In the genomic region with DNA sequence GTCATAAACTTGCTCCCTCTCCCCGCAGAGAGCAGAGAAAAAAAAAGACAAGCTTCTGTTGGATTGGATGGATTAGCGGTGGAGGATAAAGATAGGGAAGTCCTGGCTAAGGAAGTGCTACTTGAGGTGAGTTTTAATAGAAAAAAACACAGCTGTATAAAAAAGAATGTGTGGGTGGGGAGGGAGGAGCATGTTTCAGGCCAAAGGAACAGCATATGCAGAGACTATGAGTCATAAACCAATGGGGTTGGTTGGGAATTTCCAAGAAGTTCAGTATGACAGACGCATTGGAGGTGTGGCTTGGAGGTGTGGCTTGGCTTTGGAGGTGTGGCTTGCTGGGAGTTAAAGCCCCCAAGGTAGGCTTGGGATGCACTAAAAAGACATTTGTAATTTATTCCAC, we compare ENCODE assay signal across 8 cellular contexts.
DNase-seq lines count a peak whose midpoint lies in the region; ATAC-seq, FAIRE-seq and TF ChIP-seq lines count a peak whose summit lies in the region.
"Had no signal": no experiment of that assay in that cellular context is flagged by ENCODE, and none has a peak within 500 bp of the region (broad histone marks: within the 10 kb centered on the region; RNA-seq: fewer than 3 reads in every experiment).

No MANE protein-coding gene starts in this region.

- H2BK20ac ChIP-seq in H1 (ENCODE audit: low read length), result no peak overlapping the region

- POLR2A ChIA-PET in H1 (lab: Charles Lee; ENCODE audit: partially characterized antibody), result no interaction called here

- no peaks in the 10 kb centered on the region for H3K79me2 ChIP-seq in H1 (ENCODE audit: control insufficient read depth in 1 of 2, insufficient read depth in 2 of 2, low read length in 2 of 2)

- H3K36me3 ChIP-seq in H1 (ENCODE audit: control insufficient read depth in 2 of 4, insufficient read depth in 4 of 4, low read length in 3 of 4), result no peaks in the 10 kb centered on the region

- TF ChIP-seq RAD21 in H1 (IDR thresholded peaks at IDR 0.05 in 1 of 2, conservative IDR thresholded peaks at IDR 0.05 in 1 of 2; ENCODE audit: low read depth in 2 of 2, low read length in 2 of 2), result no peak

- H3K4me2 ChIP-seq in H1 (ENCODE audit: insufficient read depth in 1 of 2, low read depth in 2 of 2, low read length in 2 of 2), result no peak overlapping the region

- DNase-seq in RCC 7860 (ENCODE audit: low spot score) (peak; percentile 93), H1 (ENCODE audit: low read depth in 1 of 2, low spot score in 2 of 2) (peak in 1 of 2 experiments; percentile 5), progenitor cell of endocrine pancreas (ENCODE audit: low spot score, unreplicated experiment) (no peak), DMS153 (lab: John Stamatoyannopoulos, UW) (no peak)
- DNase-seq in stimulated activated CD4-positive, alpha-beta T cell treated with anti-CD3 and anti-CD28 coated beads, TNF-alpha, amount 100 ng/mL, for 24 hours (ENCODE audit: low read depth in 3 of 3), result peak; percentile 12 to 31 (median 13)

- H4K20me1 ChIP-seq in H1 (replicated peaks in 1 of 2; ENCODE audit: control insufficient read depth in 1 of 2, insufficient read depth in 2 of 2, low read length in 2 of 2), result no peaks in the 10 kb centered on the region

- no peak overlapping the region for H4K8ac ChIP-seq in H1 (ENCODE audit: extremely low read depth, insufficient read depth, low read length)

- TF ChIP-seq POLR2A in H1 (IDR thresholded peaks at IDR 0.05; ENCODE audit: control extremely low read depth in 1 of 2, low read depth in 2 of 2, low read length in 2 of 2), result no peak

- no peak overlapping the region for H2BK120ac ChIP-seq in H1 (replicated peaks; ENCODE audit: low read depth, low read length)

- H3K56ac ChIP-seq in H1 (replicated peaks; ENCODE audit: insufficient read length, low read depth, low read length), result no peak overlapping the region

- H3K36me3 Mint-ChIP-seq in progenitor cell of endocrine pancreas (ENCODE audit: insufficient read depth), result no peaks in the 10 kb centered on the region

- H3K79me1 ChIP-seq in H1 (ENCODE audit: low read depth, low read length), result no peaks in the 10 kb centered on the region

- WGBS in H1 (ENCODE audit: extremely low coverage in 1 of 2, insufficient coverage in 1 of 2, insufficient read length in 1 of 2, insufficient replicate concordance in 2 of 2, low coverage in 1 of 2, low lambda C conversion rate in 2 of 2, missing lambda C conversion rate in 1 of 2), 2 experiments, result 79% methylated on average over 3 of the region's 3 CpGs; no CpG with 5 or more reads in 1 of the 2 experiments

- peaks cover 3% of the 10 kb centered on the region for H3K9me3 Mint-ChIP-seq in progenitor cell of endocrine pancreas (ENCODE audit: low read depth)
- H3K9me3 Mint-ChIP-seq: nephron had no signal

- H3K27ac Mint-ChIP-seq in progenitor cell of endocrine pancreas, result no peak overlapping the region
- H3K27ac Mint-ChIP-seq: nephron had no signal

- H3K27me3 Mint-ChIP-seq in progenitor cell of endocrine pancreas, result no peaks in the 10 kb centered on the region

- no peak overlapping the region for H3K4me3 ChIP-seq in H1 (ENCODE audit: extremely low read depth in 1 of 4, insufficient read depth in 2 of 4, low read depth in 3 of 4, low read length in 4 of 4)

- no peak overlapping the region for H2BK5ac ChIP-seq in H1 (ENCODE audit: low read depth, low read length)

- H3K14ac ChIP-seq in H1 (ENCODE audit: insufficient read length), result no peak overlapping the region

- H2AFZ ChIP-seq in H1 (ENCODE audit: low read length), result no peak overlapping the region

- H3K4me1 ChIP-seq in H1 (replicated peaks in 1 of 4; ENCODE audit: control insufficient read depth in 3 of 4, insufficient read depth in 4 of 4, low read length in 3 of 4), result peaks cover 0 to 7% (median 4%) of the 10 kb centered on the region in 4 experiments; a peak in 3 of 7 replicates

- no peak overlapping the region for H3K9ac ChIP-seq in H1 (replicated peaks in 1 of 4; ENCODE audit: extremely low read depth in 1 of 4, low read depth in 3 of 4, low read length in 3 of 4)

- TF ChIP-seq CTCF in H1 (IDR thresholded peaks at IDR 0.05; ENCODE audit: control extremely low read depth in 1 of 3, insufficient read depth in 1 of 3, low read depth in 1 of 3, low read length in 3 of 3), result no peak
- no peak for TF ChIP-seq CTCF in progenitor cell of endocrine pancreas (IDR thresholded peaks at IDR 0.05; ENCODE audit: unreplicated experiment)

- H3K4ac ChIP-seq in H1 (replicated peaks; ENCODE audit: insufficient read length, low read depth, low read length), result no peak overlapping the region

- FAIRE-seq in RCC 7860 (lab: Jason Lieb, UNC) (peak; percentile 97), H1 (lab: Jason Lieb, UNC) (no peak)

- H2BK15ac ChIP-seq in H1 (ENCODE audit: low read length), result no peak overlapping the region

- no peaks in the 10 kb centered on the region for H3K9me3 ChIP-seq in H1 (ENCODE audit: insufficient read depth in 2 of 2, low read depth in 1 of 2, low read length in 1 of 2)

- ATAC-seq in GM18907 (IDR thresholded peaks at IDR 0.05; ENCODE audit: unreplicated experiment), result peak; percentile 98
- ATAC-seq in HG02840 (IDR thresholded peaks at IDR 0.05; ENCODE audit: low FRiP score, unreplicated experiment), result peak; percentile 90

- no peak overlapping the region for H3K27ac ChIP-seq in H1 (ENCODE audit: low read depth, low read length)

- no peak overlapping the region for H3K23ac ChIP-seq in H1 (ENCODE audit: insufficient read length)

- no peak overlapping the region for H2AK5ac ChIP-seq in H1 (ENCODE audit: low read depth, low read length)

- H2BK12ac ChIP-seq in H1 (ENCODE audit: low read depth, low read length), result no peak overlapping the region

- H4K91ac ChIP-seq in H1 (replicated peaks; ENCODE audit: insufficient read length, low read length), result no peak overlapping the region

- CTCF ChIA-PET in H1 (lab: Charles Lee; ENCODE audit: partially characterized antibody), result interaction anchor here (1.0 to 1.3 kb wide), 2 partner anchors 14 to 15 kb away, joined by 3 read pairs; no protein-coding TSS in a partner anchor

- H3K4me1 Mint-ChIP-seq in progenitor cell of endocrine pancreas (ENCODE audit: low read depth), result no peaks in the 10 kb centered on the region

- no peak overlapping the region for H3K4me3 Mint-ChIP-seq in progenitor cell of endocrine pancreas (ENCODE audit: low read depth)
- H3K4me3 Mint-ChIP-seq: nephron had no signal

- TF ChIP-seq EP300 in H1 (IDR thresholded peaks at IDR 0.05; ENCODE audit: borderline replicate concordance in 1 of 2, low read depth in 2 of 2, low read length in 2 of 2), result no peak

- H3K27me3 ChIP-seq in H1 (replicated peaks in 1 of 4; ENCODE audit: control insufficient read depth in 3 of 4, extremely low read depth in 1 of 4, insufficient read depth in 3 of 4, low read length in 3 of 4), result no peaks in the 10 kb centered on the region

- no peak overlapping the region for H4K5ac ChIP-seq in H1 (ENCODE audit: insufficient read length, low read depth, low read length)

- no peaks in the 10 kb centered on the region for H3K23me2 ChIP-seq in H1 (ENCODE audit: low read depth, low read length)

- H3K18ac ChIP-seq in H1 (ENCODE audit: extremely low read depth, low read length), result no peak overlapping the region

TF ChIP-seq in H1, 55 proteins besides CTCF, POLR2A, EP300 and RAD21:
- TF ChIP-seq TCF12 (IDR thresholded peaks at IDR 0.05; ENCODE audit: low read depth, low read length), result no peak
- TF ChIP-seq HDAC2 (IDR thresholded peaks at IDR 0.05; ENCODE audit: borderline replicate concordance in 1 of 2, low read depth in 2 of 2, low read length in 2 of 2), result no peak
- no peak for TF ChIP-seq KDM5A (IDR thresholded peaks at IDR 0.05; ENCODE audit: low read length)
- peak; percentile 50; the same call in 1 of the 2 replicates for TF ChIP-seq JUND (IDR thresholded peaks at IDR 0.05; ENCODE audit: low read length)
- TF ChIP-seq KDM1A (IDR thresholded peaks at IDR 0.05; ENCODE audit: borderline replicate concordance, low read length), result no peak
- TF ChIP-seq RNF2 (IDR thresholded peaks at IDR 0.05; ENCODE audit: borderline replicate concordance, low read depth, low read length, missing control alignments, poor library complexity, severe bottlenecking), result no peak
- no peak for TF ChIP-seq CTBP2 (IDR thresholded peaks at IDR 0.05; ENCODE audit: borderline replicate concordance, insufficient read depth, insufficient read length, low read length)

Comparison
In these comparisons a context has a peak if more than half of its experiments do, and no peak if none do; other contexts are left out.
1. DNase-seq: peak in RCC 7860 (single experiment) and stimulated activated CD4-positive, alpha-beta T cell treated with anti-CD3 and anti-CD28 coated beads, TNF-alpha, amount 100 ng/mL, for 24 hours (3 of 3); none in progenitor cell of endocrine pancreas (single experiment) and DMS153 (single experiment).